14 cellular contexts compared by ENCODE assay signal in the genomic region with DNA sequence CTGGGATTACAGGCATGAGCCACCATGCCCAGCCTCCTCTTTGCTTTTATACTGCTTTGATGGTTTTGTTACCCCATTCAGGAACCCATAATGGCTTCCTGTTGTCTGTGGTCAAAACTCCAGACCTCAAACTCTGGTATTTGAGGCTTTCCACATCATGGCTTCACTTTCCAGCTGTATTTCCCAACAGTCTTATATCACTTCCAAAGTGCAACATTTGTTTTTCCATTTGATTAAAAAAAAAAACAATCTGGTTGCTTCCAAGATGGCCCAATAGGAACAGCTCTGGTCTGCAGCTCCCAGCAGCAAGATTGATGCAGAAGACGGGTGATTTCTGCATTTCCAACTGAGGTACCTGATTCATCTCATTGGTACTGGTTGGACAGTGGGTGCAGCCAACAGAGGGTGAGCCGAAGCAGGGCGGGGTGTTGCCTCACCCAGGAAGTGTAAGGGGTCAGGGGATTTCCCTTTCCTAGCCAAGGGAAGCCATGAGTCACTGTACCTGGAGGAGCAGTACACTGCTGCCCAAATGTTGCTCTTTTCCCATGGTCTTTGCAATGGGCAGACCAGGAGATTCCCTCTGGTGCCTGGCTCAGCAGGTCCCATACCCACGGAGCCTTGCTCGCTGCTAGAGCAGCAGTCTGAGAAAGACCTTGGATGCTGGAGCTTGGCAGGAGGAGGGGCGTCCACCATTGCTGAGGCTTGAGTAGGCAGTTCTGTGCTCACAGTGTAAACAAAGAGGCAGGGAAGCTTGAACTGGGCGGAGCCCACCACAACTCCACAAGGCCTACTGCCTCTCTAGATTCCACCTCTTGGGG.
DNase-seq lines count a peak whose midpoint lies in the region; ATAC-seq, FAIRE-seq and TF ChIP-seq lines count a peak whose summit lies in the region.
"Had no signal": no experiment of that assay in that cellular context is flagged by ENCODE, and none has a peak within 500 bp of the region (broad histone marks: within the 10 kb centered on the region; RNA-seq: fewer than 3 reads in every experiment).

No MANE protein-coding gene starts in this region.

- no peak for FAIRE-seq in bronchial epithelial cell (lab: Jason Lieb, UNC)
- FAIRE-seq: A204.1, GM12891 had no signal

- DNase-seq in NOMO-1 treated with DMSO at 0.1 percent for 48 hours (lab: John Stamatoyannopoulos, UW; ENCODE audit: unreplicated experiment), result peak; percentile 2
- DNase-seq in NOMO-1 treated with dmso at 0.1 percent for 144 hours (lab: John Stamatoyannopoulos, UW; ENCODE audit: unreplicated experiment), result no peak
- no peak for DNase-seq in RWPE1 (ENCODE audit: low spot score)
- DNase-seq in bronchial epithelial cell (ENCODE audit: low read depth), result peak; percentile 86
- DNase-seq in stimulated activated CD4-positive, alpha-beta T cell treated with anti-CD3 and anti-CD28 coated beads, Interleukin-4, amount 100 ng/mL, for 1 hour, result peak; percentile 2
- DNase-seq in NAMALWA (ENCODE audit: low spot score), result no peak
- DNase-seq: spleen, tibial artery had no signal

- H3K4me3 ChIP-seq in bronchial epithelial cell (ENCODE audit: low read depth, low read length), result no peak overlapping the region
- H3K4me3 ChIP-seq: esophagus muscularis mucosa, SK-N-MC, spleen, tibial artery had no signal

- ATAC-seq in GM19467 (IDR thresholded peaks at IDR 0.05; ENCODE audit: unreplicated experiment), result no peak
- ATAC-seq in HG02588 (IDR thresholded peaks at IDR 0.05; ENCODE audit: unreplicated experiment), result no peak

- H3K27me3 ChIP-seq in bronchial epithelial cell (ENCODE audit: control insufficient read depth, insufficient read depth, low read length), result no peaks in the 10 kb centered on the region
- H3K27me3 ChIP-seq: esophagus muscularis mucosa, tibial artery had no signal

- H3K36me3 ChIP-seq in bronchial epithelial cell (ENCODE audit: control insufficient read depth, insufficient read depth, low read length), result no peaks in the 10 kb centered on the region
- H3K36me3 ChIP-seq: esophagus muscularis mucosa, spleen, tibial artery had no signal

- POLR2A ChIA-PET in RWPE1 (lab: Yijun Ruan, JAX; ENCODE audit: low non-redundant PET), result no interaction called here

- CTCF ChIA-PET in RWPE1 (lab: Yijun Ruan, JAX), result no interaction called here

- no peak for TF ChIP-seq CTCF in RWPE1 (conservative IDR thresholded peaks at IDR 0.05; ENCODE audit: low read depth)
- TF ChIP-seq CTCF in bronchial epithelial cell (IDR thresholded peaks at IDR 0.05; ENCODE audit: insufficient read depth, low read length, severe bottlenecking), result no peak

- peak overlapping the region; percentile 15; the same call in 1 of the 2 replicates for H3K27ac ChIP-seq in RWPE1
- H3K27ac ChIP-seq: esophagus muscularis mucosa, SK-N-MC, spleen, tibial artery had no signal

Comparison
In these comparisons a context has a peak if more than half of its experiments do, and no peak if none do; other contexts are left out.
1. DNase-seq: peak in NOMO-1 treated with DMSO at 0.1 percent for 48 hours (single experiment), bronchial epithelial cell (single experiment) and stimulated activated CD4-positive, alpha-beta T cell treated with anti-CD3 and anti-CD28 coated beads, Interleukin-4, amount 100 ng/mL, for 1 hour (single experiment); none in NOMO-1 treated with dmso at 0.1 percent for 144 hours (single experiment), RWPE1 (single experiment) and NAMALWA (single experiment).